ENCODE assay signal across 8 cellular contexts in genomic region chr3:184812845-184813157, GRCh38. TPM values are rescaled to one million over a fixed set of nuclear protein-coding genes. Genes with fewer than 3 reads are reported as not detected.
DNase-seq lines count a peak whose midpoint lies in the region; ATAC-seq, FAIRE-seq and TF ChIP-seq lines count a peak whose summit lies in the region.

No MANE protein-coding gene starts in this region.

- intact Hi-C loops in MCF 10A (cut with micrococcal nuclease) (no loop called here), mucosa of descending colon (cut with DNase I, micrococcal nuclease) (no loop called here)

- peak overlapping the region; percentile 100 for H3K27ac Mint-ChIP-seq in stimulated activated naive CD8-positive, alpha-beta T cell treated with anti-CD3 and anti-CD28 coated beads, Interleukin-15, Interleukin-2, amounts not matched to agents 100 ng/mL and 50 ng/mL, for 24 hours
- no peak overlapping the region for H3K27ac Mint-ChIP-seq in MCF 10A (ENCODE audit: low read depth, unreplicated experiment)

- H3K27me3 Mint-ChIP-seq in stimulated activated naive CD8-positive, alpha-beta T cell treated with anti-CD3 and anti-CD28 coated beads, Interleukin-15, Interleukin-2, amounts not matched to agents 100 ng/mL and 50 ng/mL, for 24 hours, result peaks cover 3% of the 10 kb centered on the region
- H3K27me3 Mint-ChIP-seq in MCF 10A (ENCODE audit: insufficient read depth, unreplicated experiment), result no peaks in the 10 kb centered on the region

- POLR2A ChIA-PET in MCF 10A (lab: Yijun Ruan, JAX), result interaction anchor here (0.7 to 1.1 kb wide), 2 partner anchors 20 to 93 kb away, joined by 3 to 4 read pairs; no protein-coding TSS in a partner anchor

- H3K4me1 ChIP-seq in mucosa of descending colon (ENCODE audit: low read depth), result no peaks in the 10 kb centered on the region

- peak overlapping the region; percentile 100 for H3K4me3 Mint-ChIP-seq in stimulated activated naive CD8-positive, alpha-beta T cell treated with anti-CD3 and anti-CD28 coated beads, Interleukin-15, Interleukin-2, amounts not matched to agents 100 ng/mL and 50 ng/mL, for 24 hours
- H3K4me3 Mint-ChIP-seq in MCF 10A (ENCODE audit: unreplicated experiment), result peak overlapping the region; percentile 81

- H3K4me3 ChIP-seq in mucosa of descending colon, result peak overlapping the region; percentile 61

- no peaks in the 10 kb centered on the region for H3K9me3 ChIP-seq in mucosa of descending colon

- no TSS peak for BruUV-seq in MCF 10A (replicated peaks; lab: Mats Ljungman, UMichigan)

- no peaks in the 10 kb centered on the region for H3K36me3 ChIP-seq in mucosa of descending colon (ENCODE audit: low read depth)

- peaks cover 7% of the 10 kb centered on the region for H3K36me3 Mint-ChIP-seq in stimulated activated naive CD8-positive, alpha-beta T cell treated with anti-CD3 and anti-CD28 coated beads, Interleukin-15, Interleukin-2, amounts not matched to agents 100 ng/mL and 50 ng/mL, for 24 hours (ENCODE audit: low read depth)
- H3K36me3 Mint-ChIP-seq in MCF 10A (ENCODE audit: insufficient read depth, unreplicated experiment), result peaks cover 5% of the 10 kb centered on the region

- ATAC-seq in stimulated activated naive CD8-positive, alpha-beta T cell treated with anti-CD3 and anti-CD28 coated beads, Interleukin-15, Interleukin-2, amounts not matched to agents 100 U/mL and 50 U/mL, for 24 hours, result no peak
- ATAC-seq in mucosa of descending colon, result no peak

- TF ChIP-seq CTCF in MCF 10A (IDR thresholded peaks at IDR 0.05; ENCODE audit: unreplicated experiment), result no peak
- no peak for TF ChIP-seq CTCF in mucosa of descending colon (IDR thresholded peaks at IDR 0.05)

- no peak for FAIRE-seq in urothelium cell line (lab: Jason Lieb, UNC)

- CTCF ChIA-PET in MCF 10A (lab: Yijun Ruan, JAX), result interaction anchor here (0.6 to 1.1 kb wide), 2 partner anchors 10 to 929 kb away, joined by 3 to 6 read pairs; no protein-coding TSS in a partner anchor

- no peak for DNase-seq in stimulated activated naive CD8-positive, alpha-beta T cell treated with anti-CD3 and anti-CD28 coated beads, Interleukin-15, Interleukin-2, amounts not matched to agents 100 U/mL and 50 U/mL, for 24 hours
- no peak for DNase-seq in MCF 10A (ENCODE audit: unreplicated experiment)
- no peak for DNase-seq in mucosa of descending colon
- no peak for DNase-seq in NCI-H1105 (lab: John Stamatoyannopoulos, UW)
- DNase-seq in retina, result no peak
- no peak for DNase-seq in SKM-1 (lab: John Stamatoyannopoulos, UW; ENCODE audit: unreplicated experiment)
- DNase-seq in urothelium cell line (ENCODE audit: low spot score), result no peak

- H3K9me3 Mint-ChIP-seq in stimulated activated naive CD8-positive, alpha-beta T cell treated with anti-CD3 and anti-CD28 coated beads, Interleukin-15, Interleukin-2, amounts not matched to agents 100 ng/mL and 50 ng/mL, for 24 hours, result no peaks in the 10 kb centered on the region
- H3K9me3 Mint-ChIP-seq in MCF 10A (ENCODE audit: unreplicated experiment), result no peaks in the 10 kb centered on the region

- peaks cover 67% of the 10 kb centered on the region for H3K4me1 Mint-ChIP-seq in stimulated activated naive CD8-positive, alpha-beta T cell treated with anti-CD3 and anti-CD28 coated beads, Interleukin-15, Interleukin-2, amounts not matched to agents 100 ng/mL and 50 ng/mL, for 24 hours (ENCODE audit: low read depth)
- peaks cover 8% of the 10 kb centered on the region for H3K4me1 Mint-ChIP-seq in MCF 10A (ENCODE audit: insufficient read depth, unreplicated experiment)

RNA-seq across cellular contexts. Expression of gene VPS8, which starts 0.8 kb away (rescaled TPM):
- total RNA-seq in MCF 10A (2022) (33.8 and 52.2 TPM in 2 replicates), mucosa of descending colon (10 to 100 TPM; 57.6 to 92.6 (median 74.7) TPM)
